1 cellular context compared by ENCODE assay signal in genomic region chr12:49556391-49557186, GRCh38.
TF ChIP-seq lines count a peak whose summit lies in the region.

No MANE protein-coding gene starts in this region.

TF ChIP-seq in GM12891, 5 proteins besides CTCF, POLR2A, EP300 and RAD21:
- TF ChIP-seq TAF1 (IDR thresholded peaks at IDR 0.05; ENCODE audit: low read depth, low read length) (no peak), PAX5 (IDR thresholded peaks at IDR 0.05; ENCODE audit: insufficient read depth, low read length, severe bottlenecking) (no peak), SPI1 (IDR thresholded peaks at IDR 0.05; ENCODE audit: low read depth, low read length) (no peak), POU2F2 (IDR thresholded peaks at IDR 0.05; ENCODE audit: low read depth, low read length) (no peak), POLR2AphosphoS5 (IDR thresholded peaks at IDR 0.05; ENCODE audit: low read depth, low read length) (no peak)
